ENCODE assay signal across 1 cellular context in the genomic region with DNA sequence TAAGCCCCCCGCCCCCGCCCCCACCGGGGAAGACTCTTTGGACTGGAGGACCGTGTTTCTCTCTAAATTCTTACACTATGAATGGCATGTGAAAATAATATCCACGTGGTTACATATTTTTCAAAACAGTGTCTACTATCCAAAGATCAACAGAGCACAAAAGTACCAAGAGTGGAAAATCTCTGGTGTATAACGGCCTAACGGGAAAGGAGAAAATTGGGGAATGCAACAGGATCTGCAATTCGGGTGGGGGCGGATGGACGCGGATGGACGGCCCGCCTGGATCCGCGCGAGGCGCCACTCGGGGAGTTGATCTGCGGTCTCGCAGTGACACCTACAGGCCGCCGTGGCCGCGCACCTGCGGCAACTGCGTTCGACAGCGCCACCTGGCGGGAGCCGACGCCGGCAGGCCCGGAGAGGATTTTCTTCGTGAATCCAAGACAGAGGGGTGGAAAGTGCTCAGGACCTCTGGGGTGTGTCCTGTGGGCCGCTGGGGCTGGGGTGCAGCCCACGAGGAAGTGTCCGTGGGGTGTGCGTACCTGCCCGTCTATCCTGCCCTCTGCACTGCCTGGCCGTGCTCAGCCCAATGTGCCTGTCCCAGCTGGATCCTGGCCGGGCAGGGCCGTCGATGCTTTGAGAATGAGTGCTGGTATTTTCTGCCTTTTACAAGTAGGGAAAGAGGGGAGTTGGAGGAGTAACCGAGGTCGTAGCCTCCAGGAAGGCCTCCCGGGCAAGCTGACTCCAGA.
TF ChIP-seq lines count a peak whose summit lies in the region.

No MANE protein-coding gene starts in this region.

TF ChIP-seq in SK-N-SH treated with all-trans-retinoic acid at 6 μM for 48 hours, 23 proteins besides CTCF, POLR2A, EP300 and RAD21 (continued from another document):
- TF ChIP-seq, protein P1, sequence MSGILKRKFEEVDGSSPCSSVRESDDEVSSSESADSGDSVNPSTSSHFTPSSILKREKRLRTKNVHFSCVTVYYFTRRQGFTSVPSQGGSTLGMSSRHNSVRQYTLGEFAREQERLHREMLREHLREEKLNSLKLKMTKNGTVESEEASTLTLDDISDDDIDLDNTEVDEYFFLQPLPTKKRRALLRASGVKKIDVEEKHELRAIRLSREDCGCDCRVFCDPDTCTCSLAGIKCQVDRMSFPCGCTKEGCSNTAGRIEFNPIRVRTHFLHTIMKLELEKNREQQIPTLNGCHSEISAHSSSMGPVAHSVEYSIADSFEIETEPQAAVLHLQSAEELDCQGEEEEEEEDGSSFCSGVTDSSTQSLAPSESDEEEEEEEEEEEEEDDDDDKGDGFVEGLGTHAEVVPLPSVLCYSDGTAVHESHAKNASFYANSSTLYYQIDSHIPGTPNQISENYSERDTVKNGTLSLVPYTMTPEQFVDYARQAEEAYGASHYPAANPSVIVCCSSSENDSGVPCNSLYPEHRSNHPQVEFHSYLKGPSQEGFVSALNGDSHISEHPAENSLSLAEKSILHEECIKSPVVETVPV (CRISPR knock-in tag; IDR thresholded peaks at IDR 0.05), result no peak
- TF ChIP-seq ARNTL (CRISPR knock-in tag; IDR thresholded peaks at IDR 0.05; ENCODE audit: borderline replicate concordance, low read depth), result no peak
- no peak for TF ChIP-seq ISL1 (CRISPR knock-in tag; IDR thresholded peaks at IDR 0.05)
